In the genomic region with DNA sequence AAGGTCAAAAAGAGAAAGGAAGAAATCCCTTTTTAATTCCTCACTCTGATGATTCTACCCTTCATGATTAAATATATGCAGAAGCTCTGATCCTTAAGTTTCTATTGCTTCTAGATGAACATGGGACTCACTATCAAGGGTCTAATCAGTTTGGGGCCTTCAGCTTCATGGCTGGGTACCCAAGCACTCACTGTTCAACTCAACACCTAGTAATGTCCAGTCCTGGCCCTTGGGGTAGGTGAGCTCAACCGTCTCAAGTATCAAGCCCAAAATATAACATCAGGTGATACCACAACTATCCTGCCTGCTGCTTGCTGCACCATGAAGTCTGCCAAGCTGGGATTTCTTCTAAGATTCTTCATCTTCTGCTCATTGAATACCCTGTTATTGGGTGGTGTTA, we compare ENCODE assay signal across 9 cellular contexts. TPM values are rescaled to one million over a fixed set of nuclear protein-coding genes. Genes with fewer than 3 reads are reported as not detected.
"Had no signal": no experiment of that assay in that cellular context is flagged by ENCODE, and none has a peak within 500 bp of the region (broad histone marks: within the 10 kb centered on the region; RNA-seq: fewer than 3 reads in every experiment).

TSS of gene SPINT4 (plus strand) at position 301 of the 400 bp plus-strand sequence. CDS start at position 322, 21 bp downstream.

- ATAC-seq: GM12878 had no signal

- FAIRE-seq: G401.6, GM12878, GM12891, GM12892, GM18507, GM19239 had no signal

- H3K4me3 ChIP-seq: GM12878 had no signal

- DNase-seq: GDM1, GF-D8 had no signal

RNA-seq across cellular contexts. Expression of gene SPINT4, which starts in this region (rescaled TPM):
- total RNA-seq: G401, GM12878 had no signal
- polyA plus RNA-seq: GM12878 had no signal
